Comparison of ENCODE assay signal across 8 cellular contexts in genomic region chr11:118883368-118884071, GRCh38.
DNase-seq lines count a peak whose midpoint lies in the region; ATAC-seq and TF ChIP-seq lines count a peak whose summit lies in the region.

Gene CXCR5, plus strand, starts transcription at chr11:118883892. Its CDS starts 50 bp downstream, at chr11:118883942.

- H3K36me3 ChIP-seq in neutrophil = no peaks in the 10 kb centered on the region

- peak; percentile 37 for DNase-seq in activated CD4-positive, alpha-beta T cell treated with anti-CD3 and anti-CD28 coated beads for 1 hour
- DNase-seq in UCSD-AML1 (lab: John Stamatoyannopoulos, UW; ENCODE audit: unreplicated experiment) (no peak), pons (ENCODE audit: low spot score) (no peak)

- peaks cover 28 to 42% of the 10 kb centered on the region in 2 experiments for H3K4me1 ChIP-seq in neutrophil (ENCODE audit: control insufficient read depth in 1 of 2, insufficient read depth in 1 of 2, low read depth in 1 of 2, low read length in 1 of 2)

- no peaks in the 10 kb centered on the region for H3K27me3 ChIP-seq in neutrophil

- peak; percentile 63 for ATAC-seq in GM18873 (IDR thresholded peaks at IDR 0.05; ENCODE audit: low FRiP score, unreplicated experiment)
- peak; percentile 71 for ATAC-seq in HG02981 (IDR thresholded peaks at IDR 0.05; ENCODE audit: unreplicated experiment)
- no peak for ATAC-seq in GM21737 (IDR thresholded peaks at IDR 0.05; ENCODE audit: unreplicated experiment)
- ATAC-seq in HG02938 (IDR thresholded peaks at IDR 0.05; ENCODE audit: unreplicated experiment) = no peak

- no peak for TF ChIP-seq CTCF in neutrophil (IDR thresholded peaks at IDR 0.05)

- no peaks in the 10 kb centered on the region for H3K9me3 ChIP-seq in neutrophil

- H3K4me3 ChIP-seq in neutrophil (ENCODE audit: low read depth in 1 of 2, low read length in 1 of 2) = no peak within 1 kb of the TSS

- peak within 1 kb of the TSS; percentile 25 for H3K27ac ChIP-seq in neutrophil

Comparison
In these comparisons a context has a peak if more than half of its experiments do, and no peak if none do; other contexts are left out.
1. ATAC-seq: peak in GM18873 (single experiment) and HG02981 (single experiment); none in GM21737 (single experiment) and HG02938 (single experiment).